Comparison of ENCODE assay signal across 1 cellular context in genomic region chr4:47239649-47240048, GRCh38.
TF ChIP-seq lines count a peak whose summit lies in the region.

No MANE protein-coding gene starts in this region.

TF ChIP-seq in GM23338, 12 proteins besides CTCF, POLR2A, EP300 and RAD21 (continued from another document):
- TF ChIP-seq ZNF462 (CRISPR knock-in tag; IDR thresholded peaks at IDR 0.05) (no peak), EZH2phosphoT487 (IDR thresholded peaks at IDR 0.05; ENCODE audit: unreplicated experiment) (no peak), ZNF114 (CRISPR knock-in tag; IDR thresholded peaks at IDR 0.05) (no peak), ZNF331 (CRISPR knock-in tag; IDR thresholded peaks at IDR 0.05; ENCODE audit: low read depth) (no peak), STAT1 (IDR thresholded peaks at IDR 0.05; ENCODE audit: unreplicated experiment) (no peak), CREB1 (CRISPR knock-in tag; IDR thresholded peaks at IDR 0.05; ENCODE audit: low read depth) (no peak), POLR2AphosphoS5 (IDR thresholded peaks at IDR 0.05; ENCODE audit: low read depth) (no peak)
- TF ChIP-seq, protein P1, sequence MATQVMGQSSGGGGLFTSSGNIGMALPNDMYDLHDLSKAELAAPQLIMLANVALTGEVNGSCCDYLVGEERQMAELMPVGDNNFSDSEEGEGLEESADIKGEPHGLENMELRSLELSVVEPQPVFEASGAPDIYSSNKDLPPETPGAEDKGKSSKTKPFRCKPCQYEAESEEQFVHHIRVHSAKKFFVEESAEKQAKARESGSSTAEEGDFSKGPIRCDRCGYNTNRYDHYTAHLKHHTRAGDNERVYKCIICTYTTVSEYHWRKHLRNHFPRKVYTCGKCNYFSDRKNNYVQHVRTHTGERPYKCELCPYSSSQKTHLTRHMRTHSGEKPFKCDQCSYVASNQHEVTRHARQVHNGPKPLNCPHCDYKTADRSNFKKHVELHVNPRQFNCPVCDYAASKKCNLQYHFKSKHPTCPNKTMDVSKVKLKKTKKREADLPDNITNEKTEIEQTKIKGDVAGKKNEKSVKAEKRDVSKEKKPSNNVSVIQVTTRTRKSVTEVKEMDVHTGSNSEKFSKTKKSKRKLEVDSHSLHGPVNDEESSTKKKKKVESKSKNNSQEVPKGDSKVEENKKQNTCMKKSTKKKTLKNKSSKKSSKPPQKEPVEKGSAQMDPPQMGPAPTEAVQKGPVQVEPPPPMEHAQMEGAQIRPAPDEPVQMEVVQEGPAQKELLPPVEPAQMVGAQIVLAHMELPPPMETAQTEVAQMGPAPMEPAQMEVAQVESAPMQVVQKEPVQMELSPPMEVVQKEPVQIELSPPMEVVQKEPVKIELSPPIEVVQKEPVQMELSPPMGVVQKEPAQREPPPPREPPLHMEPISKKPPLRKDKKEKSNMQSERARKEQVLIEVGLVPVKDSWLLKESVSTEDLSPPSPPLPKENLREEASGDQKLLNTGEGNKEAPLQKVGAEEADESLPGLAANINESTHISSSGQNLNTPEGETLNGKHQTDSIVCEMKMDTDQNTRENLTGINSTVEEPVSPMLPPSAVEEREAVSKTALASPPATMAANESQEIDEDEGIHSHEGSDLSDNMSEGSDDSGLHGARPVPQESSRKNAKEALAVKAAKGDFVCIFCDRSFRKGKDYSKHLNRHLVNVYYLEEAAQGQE (IDR thresholded peaks at IDR 0.05; ENCODE audit: unreplicated experiment), result no peak
- TF ChIP-seq, protein P2, sequence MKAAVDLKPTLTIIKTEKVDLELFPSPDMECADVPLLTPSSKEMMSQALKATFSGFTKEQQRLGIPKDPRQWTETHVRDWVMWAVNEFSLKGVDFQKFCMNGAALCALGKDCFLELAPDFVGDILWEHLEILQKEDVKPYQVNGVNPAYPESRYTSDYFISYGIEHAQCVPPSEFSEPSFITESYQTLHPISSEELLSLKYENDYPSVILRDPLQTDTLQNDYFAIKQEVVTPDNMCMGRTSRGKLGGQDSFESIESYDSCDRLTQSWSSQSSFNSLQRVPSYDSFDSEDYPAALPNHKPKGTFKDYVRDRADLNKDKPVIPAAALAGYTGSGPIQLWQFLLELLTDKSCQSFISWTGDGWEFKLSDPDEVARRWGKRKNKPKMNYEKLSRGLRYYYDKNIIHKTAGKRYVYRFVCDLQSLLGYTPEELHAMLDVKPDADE (IDR thresholded peaks at IDR 0.05), result no peak
